21 cellular contexts compared by ENCODE assay signal in genomic region chr15:55513125-55513524, GRCh38. TPM values are rescaled to one million over a fixed set of nuclear protein-coding genes. Genes with fewer than 3 reads are reported as not detected.
"Had no signal": no experiment of that assay in that cellular context is flagged by ENCODE, and none has a peak within 500 bp of the region (broad histone marks: within the 10 kb centered on the region; RNA-seq: fewer than 3 reads in every experiment).

No MANE protein-coding gene starts in this region.

- DNase-seq: activated CD4-positive, alpha-beta memory T cell treated with anti-CD3 and anti-CD28 coated beads for 36 hours; activated CD4-positive, alpha-beta T cell treated with anti-CD3 and anti-CD28 coated beads, Interleukin-2, amount 10 ng/mL, durations not matched to agents 24 days and 14 days; activated CD8-positive, alpha-beta memory T cell treated with anti-CD3 and anti-CD28 coated beads, Interleukin-2, amount 50 U/mL, for 4 hours; activated gamma-delta T cell; activated naive CD4-positive, alpha-beta T cell treated with anti-CD3 and anti-CD28 coated beads, Interleukin-2, amount 10 ng/mL, durations not matched to agents 7 days and 5 days; activated naive CD8-positive, alpha-beta T cell treated with anti-CD3 and anti-CD28 coated beads, Interleukin-2, amount 10 ng/mL, durations not matched to agents 7 days and 5 days; activated T-cell treated with anti-CD3 and anti-CD28 coated beads, Interleukin-2, amount 50 U/mL, for 1 hour; central memory CD4-positive, alpha-beta T cell; left ventricle myocardium inferior; naive B cell; right cardiac atrium; stimulated activated naive CD4-positive, alpha-beta T cell treated with Interleukin-2 at 50 U/mL for 16 hours; T-helper 17 cell; T1000; transverse colon; uterus; WERI-Rb-1 had no signal

- H3K9me3 ChIP-seq: left ventricle myocardium inferior, transverse colon, uterus had no signal

- H3K27ac Mint-ChIP-seq: activated CD4-positive, alpha-beta memory T cell treated with anti-CD3 and anti-CD28 coated beads for 36 hours; activated CD4-positive, alpha-beta T cell treated with anti-CD3 and anti-CD28 coated beads, Interleukin-2, amount 10 ng/mL, durations not matched to agents 24 days and 14 days; activated naive CD4-positive, alpha-beta T cell treated with anti-CD3 and anti-CD28 coated beads, Interleukin-2, amount 10 ng/mL, durations not matched to agents 7 days and 5 days; activated naive CD8-positive, alpha-beta T cell treated with anti-CD3 and anti-CD28 coated beads, Interleukin-2, amount 10 ng/mL, durations not matched to agents 7 days and 5 days; dendritic cell treated with granulocyte-macrophage colony-stimulating factor and Interleukin-4, amounts not matched to agents 40 ng/mL and 50 ng/mL, for 4 days; mesothelial cell of epicardium; T-helper 17 cell had no signal

- H3K36me3 Mint-ChIP-seq: activated CD4-positive, alpha-beta memory T cell treated with anti-CD3 and anti-CD28 coated beads for 36 hours; activated naive CD4-positive, alpha-beta T cell treated with anti-CD3 and anti-CD28 coated beads, Interleukin-2, amount 10 ng/mL, durations not matched to agents 7 days and 5 days; activated naive CD8-positive, alpha-beta T cell treated with anti-CD3 and anti-CD28 coated beads, Interleukin-2, amount 10 ng/mL, durations not matched to agents 7 days and 5 days; mesothelial cell of epicardium; naive B cell had no signal

- H3K27ac ChIP-seq: left ventricle myocardium inferior, transverse colon, uterus, WERI-Rb-1 had no signal

- H3K4me3 ChIP-seq: left ventricle myocardium inferior, transverse colon, uterus had no signal

- H3K27me3 Mint-ChIP-seq: activated CD4-positive, alpha-beta memory T cell treated with anti-CD3 and anti-CD28 coated beads for 36 hours; dendritic cell treated with granulocyte-macrophage colony-stimulating factor and Interleukin-4, amounts not matched to agents 40 ng/mL and 50 ng/mL, for 4 days had no signal

- H3K4me1 ChIP-seq: left ventricle myocardium inferior, transverse colon, uterus had no signal

- H3K4me1 Mint-ChIP-seq: activated CD4-positive, alpha-beta T cell treated with anti-CD3 and anti-CD28 coated beads, Interleukin-2, amount 10 ng/mL, durations not matched to agents 24 days and 14 days; activated naive CD4-positive, alpha-beta T cell treated with anti-CD3 and anti-CD28 coated beads, Interleukin-2, amount 10 ng/mL, durations not matched to agents 7 days and 5 days; activated naive CD8-positive, alpha-beta T cell treated with anti-CD3 and anti-CD28 coated beads, Interleukin-2, amount 10 ng/mL, durations not matched to agents 7 days and 5 days; mesothelial cell of epicardium; naive B cell; T-helper 17 cell had no signal

- H3K9me3 Mint-ChIP-seq: activated CD4-positive, alpha-beta memory T cell treated with anti-CD3 and anti-CD28 coated beads for 36 hours; activated CD4-positive, alpha-beta T cell treated with anti-CD3 and anti-CD28 coated beads, Interleukin-2, amount 10 ng/mL, durations not matched to agents 24 days and 14 days; activated naive CD4-positive, alpha-beta T cell treated with anti-CD3 and anti-CD28 coated beads, Interleukin-2, amount 10 ng/mL, durations not matched to agents 7 days and 5 days; activated naive CD8-positive, alpha-beta T cell treated with anti-CD3 and anti-CD28 coated beads, Interleukin-2, amount 10 ng/mL, durations not matched to agents 7 days and 5 days; dendritic cell treated with granulocyte-macrophage colony-stimulating factor and Interleukin-4, amounts not matched to agents 40 ng/mL and 50 ng/mL, for 4 days; mesothelial cell of epicardium; naive B cell had no signal

- FAIRE-seq: frontal cortex had no signal

- H3K27me3 ChIP-seq: transverse colon, uterus had no signal

- H3K36me3 ChIP-seq: left ventricle myocardium inferior, transverse colon, uterus, WERI-Rb-1 had no signal

- ATAC-seq: activated CD4-positive, CD25-positive, alpha-beta regulatory T cell treated with anti-CD3 and anti-CD28 coated beads, Interleukin-2, amount 50 U/mL, for 24 hours; right cardiac atrium; T-helper 17 cell had no signal

- H3K4me3 Mint-ChIP-seq: activated CD4-positive, alpha-beta memory T cell treated with anti-CD3 and anti-CD28 coated beads for 36 hours; activated CD4-positive, alpha-beta T cell treated with anti-CD3 and anti-CD28 coated beads, Interleukin-2, amount 10 ng/mL, durations not matched to agents 24 days and 14 days; activated naive CD4-positive, alpha-beta T cell treated with anti-CD3 and anti-CD28 coated beads, Interleukin-2, amount 10 ng/mL, durations not matched to agents 7 days and 5 days; activated naive CD8-positive, alpha-beta T cell treated with anti-CD3 and anti-CD28 coated beads, Interleukin-2, amount 10 ng/mL, durations not matched to agents 7 days and 5 days; dendritic cell treated with granulocyte-macrophage colony-stimulating factor and Interleukin-4, amounts not matched to agents 40 ng/mL and 50 ng/mL, for 4 days; mesothelial cell of epicardium; naive B cell; T-helper 17 cell had no signal

RNA-seq across cellular contexts. Expression of gene DNAAF4, which starts 5.1 kb away (rescaled TPM):
- total RNA-seq: activated naive CD8-positive, alpha-beta T cell treated with anti-CD3 and anti-CD28 coated beads, Interleukin-2, amount 10 ng/mL, durations not matched to agents 7 days and 5 days had no signal
